ENCODE assay signal across 27 cellular contexts in genomic region chr1:192771341-192771740, GRCh38. TPM values are rescaled to one million over a fixed set of nuclear protein-coding genes. Genes with fewer than 3 reads are reported as not detected.
DNase-seq lines count a peak whose midpoint lies in the region; ATAC-seq, FAIRE-seq and TF ChIP-seq lines count a peak whose summit lies in the region.
"Had no signal": no experiment of that assay in that cellular context is flagged by ENCODE, and none has a peak within 500 bp of the region (broad histone marks: within the 10 kb centered on the region; RNA-seq: fewer than 3 reads in every experiment).

No MANE protein-coding gene starts in this region.

- H3K4me3 ChIP-seq in right atrium auricular region = no peak overlapping the region
- H3K4me3 ChIP-seq: A549; BLaER1 treated with 17β-estradiol and CSF1 and Interleukin-3, amounts not matched to agents 10 nM and 100 nM; GM12878 had no signal

- H3K9me3 Mint-ChIP-seq in WTC11 = no peaks in the 10 kb centered on the region
- H3K9me3 Mint-ChIP-seq: CD4-positive, alpha-beta T cell; CD8-positive, alpha-beta T cell had no signal

- H3K27ac Mint-ChIP-seq in WTC11 = no peak overlapping the region
- H3K27ac Mint-ChIP-seq: B cell; CD4-positive, alpha-beta T cell; CD8-positive, alpha-beta T cell had no signal

- CTCF ChIA-PET in WTC11 (lab: Charles Lee) = interaction anchor here (0.9 kb wide), 1 partner anchor 248 kb away, joined by 3 read pairs; no protein-coding TSS in a partner anchor

- H3K27me3 Mint-ChIP-seq in WTC11 (ENCODE audit: low read depth) = no peaks in the 10 kb centered on the region

- FAIRE-seq in D721Med (lab: Jason Lieb, UNC) = no peak
- FAIRE-seq: A549, GM12878, GM12892, GM18507 had no signal

- no peak overlapping the region for H3K4me3 Mint-ChIP-seq in WTC11
- H3K4me3 Mint-ChIP-seq: B cell; CD4-positive, alpha-beta T cell; CD8-positive, alpha-beta T cell had no signal

- H3K36me3 Mint-ChIP-seq in WTC11 = no peaks in the 10 kb centered on the region
- H3K36me3 Mint-ChIP-seq: CD8-positive, alpha-beta T cell had no signal

- intact Hi-C loops in Right ventricle myocardium inferior (cut with DNase I) = no loop called here
- intact Hi-C loops in left ventricle myocardium superior (cut with micrococcal nuclease) = no loop called here
- intact Hi-C loops in left cardiac atrium (cut with DNase I) = no loop called here

- POLR2A ChIA-PET in WTC11 (lab: Charles Lee) = no interaction called here

- H3K27me3 ChIP-seq in right atrium auricular region = no peaks in the 10 kb centered on the region
- H3K27me3 ChIP-seq: BLaER1 treated with 17β-estradiol and CSF1 and Interleukin-3, amounts not matched to agents 10 nM and 100 nM had no signal

- no peaks in the 10 kb centered on the region for H3K36me3 ChIP-seq in right atrium auricular region
- H3K36me3 ChIP-seq: BLaER1 treated with 17β-estradiol and CSF1 and Interleukin-3, amounts not matched to agents 10 nM and 100 nM had no signal

- peaks cover 0 to 5% of the 10 kb centered on the region in 2 donors for H3K4me1 ChIP-seq in right atrium auricular region
- H3K4me1 ChIP-seq: Caco-2 had no signal

- peak overlapping the region in 1 of 2 donors; percentile 38 for H3K27ac ChIP-seq in right atrium auricular region
- H3K27ac ChIP-seq: 22Rv1; A549; BLaER1 treated with 17β-estradiol and CSF1 and Interleukin-3, amounts not matched to agents 10 nM and 100 nM; C4-2B had no signal

- ATAC-seq in Right ventricle myocardium inferior (peak; percentile 68), left ventricle myocardium superior (peak; percentile 57), left cardiac atrium (no peak), WTC11 (peak; percentile 51)
- ATAC-seq: A549; CD8-positive, alpha-beta T cell; GM12878 had no signal

- H3K4me1 Mint-ChIP-seq in WTC11 = peaks cover 10% of the 10 kb centered on the region
- H3K4me1 Mint-ChIP-seq: B cell had no signal

- TF ChIP-seq CTCF in right atrium auricular region (IDR thresholded peaks at IDR 0.05) (no peak), WTC11 (IDR thresholded peaks at IDR 0.05) (no peak), D721Med (IDR thresholded peaks at IDR 0.05; ENCODE audit: insufficient read depth, missing control alignments) (no peak)

- DNase-seq in Right ventricle myocardium inferior (ENCODE audit: missing footprints) (no peak), right atrium auricular region (ENCODE audit: low spot score) (no peak), left ventricle myocardium superior (no peak), left cardiac atrium (no peak), WTC11 (ENCODE audit: low spot score) (no peak), D721Med (ENCODE audit: insufficient read length, low spot score) (no peak), NCI-H1436 treated with DMSO at 0.1 percent for 48 hours (lab: John Stamatoyannopoulos, UW) (no peak)
- DNase-seq: AML-193; Caco-2; Calu3; CD4-positive, alpha-beta T cell; CD8-positive, alpha-beta T cell; DMS 273 treated with DMSO at 0.1 percent for 48 hours; DMS153; DMS53; DMS79; DND-41; EL; GDM1 had no signal

- no peaks in the 10 kb centered on the region for H3K9me3 ChIP-seq in right atrium auricular region
- H3K9me3 ChIP-seq: A549; BLaER1 treated with 17β-estradiol and CSF1 and Interleukin-3, amounts not matched to agents 10 nM and 100 nM had no signal

TF ChIP-seq in WTC11, 78 proteins besides CTCF, POLR2A, EP300 and RAD21 (continues in another document):
- TF ChIP-seq ESRRA (CRISPR knock-in tag; IDR thresholded peaks at IDR 0.05; ENCODE audit: borderline replicate concordance) (no peak), NR2C2 (CRISPR knock-in tag; IDR thresholded peaks at IDR 0.05) (no peak), FOXP4 (CRISPR knock-in tag; IDR thresholded peaks at IDR 0.05) (no peak), ZNF232 (CRISPR knock-in tag; IDR thresholded peaks at IDR 0.05) (no peak), CDX4 (CRISPR knock-in tag; IDR thresholded peaks at IDR 0.05; ENCODE audit: borderline replicate concordance) (no peak), E2F5 (CRISPR knock-in tag; IDR thresholded peaks at IDR 0.05) (no peak), USF2 (CRISPR knock-in tag; IDR thresholded peaks at IDR 0.05) (no peak), ATF2 (CRISPR knock-in tag; IDR thresholded peaks at IDR 0.05; ENCODE audit: borderline replicate concordance, low read depth) (no peak), ZNF512 (CRISPR knock-in tag; IDR thresholded peaks at IDR 0.05; ENCODE audit: borderline replicate concordance) (no peak), PRRX2 (CRISPR knock-in tag; IDR thresholded peaks at IDR 0.05) (no peak), FOXP1 (CRISPR knock-in tag; IDR thresholded peaks at IDR 0.05; ENCODE audit: borderline replicate concordance) (no peak)

RNA-seq across cellular contexts. Expression of gene RGS2, which starts 37.5 kb away (rescaled TPM):
- 19.4 TPM for total RNA-seq in Right ventricle myocardium inferior
- 10 to 100 TPM; 31.2 to 51.2 TPM for total RNA-seq in right atrium auricular region
- 17.1 TPM for total RNA-seq in left ventricle myocardium superior
- 10 to 100 TPM; 33.1 to 89.7 TPM for total RNA-seq in left cardiac atrium
- 13.1 to 19.1 TPM (median 18.7 TPM) in 3 replicates for total RNA-seq in WTC11 (2021)

Comparison
In these comparisons a context has a peak if more than half of its experiments do, and no peak if none do; other contexts are left out.
1. ATAC-seq: peak in Right ventricle myocardium inferior (single experiment), left ventricle myocardium superior (single experiment) and WTC11 (single experiment); none in left cardiac atrium (0 of 2).